ENCODE assay signal across 14 cellular contexts in the genomic region with DNA sequence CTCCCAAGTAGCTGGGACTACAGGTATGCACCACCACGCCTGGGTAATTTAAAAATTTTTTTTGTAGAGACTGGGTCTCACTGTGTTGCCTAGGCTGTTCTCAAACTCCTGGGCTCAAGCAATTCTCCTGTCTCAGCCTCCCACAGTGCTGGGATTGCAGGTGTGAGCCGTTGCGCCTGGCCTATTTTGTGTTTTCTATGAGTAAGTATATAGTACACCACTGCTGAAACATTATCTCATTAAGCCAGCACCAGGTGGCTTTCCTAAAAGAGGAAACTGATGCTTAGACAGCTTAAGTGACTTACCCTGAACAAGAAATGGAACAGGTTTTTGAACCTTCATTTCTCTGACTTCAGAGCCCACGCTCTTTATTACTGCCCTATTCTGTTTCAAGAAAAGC. TPM values are rescaled to one million over a fixed set of nuclear protein-coding genes. Genes with fewer than 3 reads are reported as not detected.
DNase-seq lines count a peak whose midpoint lies in the region; ATAC-seq and TF ChIP-seq lines count a peak whose summit lies in the region.
"Had no signal": no experiment of that assay in that cellular context is flagged by ENCODE, and none has a peak within 500 bp of the region (broad histone marks: within the 10 kb centered on the region; RNA-seq: fewer than 3 reads in every experiment).

No MANE protein-coding gene starts in this region.

- peaks cover 37% of the 10 kb centered on the region for H3K4me1 Mint-ChIP-seq in activated B cell treated with CpG ODN at 0.5 μM for 24 hours

- H3K4me3 Mint-ChIP-seq in activated B cell treated with CpG ODN at 0.5 μM for 24 hours, result no peak overlapping the region
- H3K4me3 Mint-ChIP-seq: CD4-positive, CD25-positive, alpha-beta regulatory T cell had no signal

- H3K27ac Mint-ChIP-seq in activated B cell treated with CpG ODN at 0.5 μM for 24 hours, result peak overlapping the region; percentile 66
- H3K27ac Mint-ChIP-seq: CD4-positive, CD25-positive, alpha-beta regulatory T cell had no signal

- intact Hi-C loops in activated B cell treated with CpG ODN at 0.5 μM for 24 hours (cut with micrococcal nuclease), result no loop called here

- TF ChIP-seq POLR2A in NB4 (IDR thresholded peaks at IDR 0.05; ENCODE audit: extremely low read depth, insufficient read length), result no peak

- H3K36me3 Mint-ChIP-seq in activated B cell treated with CpG ODN at 0.5 μM for 24 hours (ENCODE audit: low read depth), result no peaks in the 10 kb centered on the region
- H3K36me3 Mint-ChIP-seq: CD4-positive, CD25-positive, alpha-beta regulatory T cell had no signal

- peak; percentile 73 for DNase-seq in NCI-H82 (lab: John Stamatoyannopoulos, UW)
- DNase-seq in NCI-H82 treated with DMSO at 0.1 percent for 48 hours (lab: John Stamatoyannopoulos, UW; ENCODE audit: unreplicated experiment), result no peak
- DNase-seq in NB4 (ENCODE audit: low read depth), result peak; percentile 38
- DNase-seq in activated B cell treated with CpG ODN at 0.5 μM for 24 hours, result no peak
- no peak for DNase-seq in midbrain (lab: John Stamatoyannopoulos, UW)
- DNase-seq in stimulated activated naive CD8-positive, alpha-beta T cell treated with anti-CD3 and anti-CD28 coated beads, Interleukin-15, Interleukin-2, amounts not matched to agents 100 U/mL and 50 U/mL, for 24 hours, result no peak
- DNase-seq: Caco-2; CD4-positive, CD25-positive, alpha-beta regulatory T cell; DMS153; NCI-H1092; NCI-H2029; NCI-H2227 treated with DMSO at 0.1 percent for 48 hours had no signal

- CTCF ChIA-PET in activated B cell treated with CpG ODN at 0.5 μM for 24 hours (lab: Charles Lee), result no interaction called here

- H3K9me3 Mint-ChIP-seq in activated B cell treated with CpG ODN at 0.5 μM for 24 hours, result no peaks in the 10 kb centered on the region

- no peak overlapping the region for H3K4me3 ChIP-seq in NB4 (ENCODE audit: low read depth, low read length)
- H3K4me3 ChIP-seq: HAP-1 had no signal

- TF ChIP-seq CTCF in NB4 (IDR thresholded peaks at IDR 0.05; ENCODE audit: low read depth, low read length) (no peak), activated B cell treated with CpG ODN at 0.5 μM for 24 hours (IDR thresholded peaks at IDR 0.05) (no peak)

- POLR2A ChIA-PET in activated B cell treated with CpG ODN at 0.5 μM for 24 hours (lab: Charles Lee), result no interaction called here

- ATAC-seq in activated B cell treated with CpG ODN at 0.5 μM for 24 hours (ENCODE audit: low read depth), result peak; percentile 36
- ATAC-seq in HG03108 (IDR thresholded peaks at IDR 0.05; ENCODE audit: unreplicated experiment), result no peak
- no peak for ATAC-seq in stimulated activated naive CD8-positive, alpha-beta T cell treated with anti-CD3 and anti-CD28 coated beads, Interleukin-15, Interleukin-2, amounts not matched to agents 100 U/mL and 50 U/mL, for 24 hours

- H3K27me3 Mint-ChIP-seq in activated B cell treated with CpG ODN at 0.5 μM for 24 hours, result no peaks in the 10 kb centered on the region

RNA-seq across cellular contexts. Expression of gene PTPN12, which starts 7.8 kb away (rescaled TPM):
- 31.2 and 39.2 TPM in 2 replicates for total RNA-seq in activated B cell treated with CpG ODN at 0.5 μM for 24 hours

Comparison
In these comparisons a context has a peak if more than half of its experiments do, and no peak if none do; other contexts are left out.
1. DNase-seq: peak in NCI-H82 (single experiment) and NB4 (single experiment); none in NCI-H82 treated with DMSO at 0.1 percent for 48 hours (single experiment), activated B cell treated with CpG ODN at 0.5 μM for 24 hours (single experiment), midbrain (single experiment) and stimulated activated naive CD8-positive, alpha-beta T cell treated with anti-CD3 and anti-CD28 coated beads, Interleukin-15, Interleukin-2, amounts not matched to agents 100 U/mL and 50 U/mL, for 24 hours (single experiment).